Comparison of ENCODE assay signal across 1 cellular context in genomic region chr9:34652608-34653007, GRCh38.
TF ChIP-seq lines count a peak whose summit lies in the region.

No MANE protein-coding gene starts in this region.

TF ChIP-seq in K562, 482 proteins besides CTCF, POLR2A, EP300 and RAD21:
- no peak for TF ChIP-seq NFIC (IDR thresholded peaks at IDR 0.05)
- TF ChIP-seq HEY1 (CRISPR knock-in tag; IDR thresholded peaks at IDR 0.05; ENCODE audit: borderline replicate concordance) = no peak
- TF ChIP-seq KDM5B (IDR thresholded peaks at IDR 0.05; ENCODE audit: insufficient replicate concordance, low read depth, low read length) = no peak
- TF ChIP-seq NKRF (IDR thresholded peaks at IDR 0.05; ENCODE audit: borderline replicate concordance) = peak; percentile 12
- TF ChIP-seq GABPA (tag; conservative IDR thresholded peaks at IDR 0.05; ENCODE audit: low read depth) = no peak
- peak in 1 of 2 experiments; percentile 56; a peak in 2 of 4 replicates for TF ChIP-seq SIN3A (IDR thresholded peaks at IDR 0.05; ENCODE audit: borderline replicate concordance in 2 of 2, control insufficient read depth in 1 of 2, low read depth in 2 of 2, low read length in 2 of 2)
- no peak for TF ChIP-seq FIP1L1 (IDR thresholded peaks at IDR 0.05; ENCODE audit: low read depth, low read length, poor library complexity, severe bottlenecking)
- TF ChIP-seq SP2 (IDR thresholded peaks at IDR 0.05; ENCODE audit: extremely low read depth, low read depth, low read length, poor library complexity, severe bottlenecking) = no peak
- TF ChIP-seq NFIX (CRISPR knock-in tag; IDR thresholded peaks at IDR 0.05; ENCODE audit: low read depth) = no peak
- 0 out of 2 replicates have a peak, but pooled peaks have one; percentile 4 for TF ChIP-seq SMARCA4 (IDR thresholded peaks at IDR 0.05)
- TF ChIP-seq TCFL5 (CRISPR knock-in tag; conservative IDR thresholded peaks at IDR 0.05) = no peak
- no peak for TF ChIP-seq MAZ (CRISPR knock-in tag; conservative IDR thresholded peaks at IDR 0.05 in 1 of 2, IDR thresholded peaks at IDR 0.05 in 1 of 2)
- TF ChIP-seq ZNF239 (CRISPR knock-in tag; IDR thresholded peaks at IDR 0.05) = no peak
- no peak for TF ChIP-seq ZNF586 (CRISPR knock-in tag; conservative IDR thresholded peaks at IDR 0.05)
- no peak for TF ChIP-seq ZNF76 (CRISPR knock-in tag; IDR thresholded peaks at IDR 0.05; ENCODE audit: borderline replicate concordance)
- TF ChIP-seq CBX1 (IDR thresholded peaks at IDR 0.05; ENCODE audit: low read depth) = no peak
- no peak for TF ChIP-seq ZC3H11A (IDR thresholded peaks at IDR 0.05; ENCODE audit: low read depth, low read length)
- no peak for TF ChIP-seq ZNF431 (CRISPR knock-in tag; IDR thresholded peaks at IDR 0.05)
- TF ChIP-seq, protein P1, sequence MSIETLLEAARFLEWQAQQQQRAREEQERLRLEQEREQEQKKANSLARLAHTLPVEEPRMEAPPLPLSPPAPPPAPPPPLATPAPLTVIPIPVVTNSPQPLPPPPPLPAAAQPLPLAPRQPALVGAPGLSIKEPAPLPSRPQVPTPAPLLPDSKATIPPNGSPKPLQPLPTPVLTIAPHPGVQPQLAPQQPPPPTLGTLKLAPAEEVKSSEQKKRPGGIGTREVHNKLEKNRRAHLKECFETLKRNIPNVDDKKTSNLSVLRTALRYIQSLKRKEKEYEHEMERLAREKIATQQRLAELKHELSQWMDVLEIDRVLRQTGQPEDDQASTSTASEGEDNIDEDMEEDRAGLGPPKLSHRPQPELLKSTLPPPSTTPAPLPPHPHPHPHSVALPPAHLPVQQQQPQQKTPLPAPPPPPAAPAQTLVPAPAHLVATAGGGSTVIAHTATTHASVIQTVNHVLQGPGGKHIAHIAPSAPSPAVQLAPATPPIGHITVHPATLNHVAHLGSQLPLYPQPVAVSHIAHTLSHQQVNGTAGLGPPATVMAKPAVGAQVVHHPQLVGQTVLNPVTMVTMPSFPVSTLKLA (conservative IDR thresholded peaks at IDR 0.05) = peak; percentile 42 to 59; a peak in 3 of 4 replicates
- TF ChIP-seq BRD9 (IDR thresholded peaks at IDR 0.05; ENCODE audit: low read depth, partially characterized antibody) = no peak
- TF ChIP-seq RBM14 (IDR thresholded peaks at IDR 0.05; ENCODE audit: borderline replicate concordance, insufficient read depth, low read depth, low read length) = no peak
- TF ChIP-seq, protein P2, sequence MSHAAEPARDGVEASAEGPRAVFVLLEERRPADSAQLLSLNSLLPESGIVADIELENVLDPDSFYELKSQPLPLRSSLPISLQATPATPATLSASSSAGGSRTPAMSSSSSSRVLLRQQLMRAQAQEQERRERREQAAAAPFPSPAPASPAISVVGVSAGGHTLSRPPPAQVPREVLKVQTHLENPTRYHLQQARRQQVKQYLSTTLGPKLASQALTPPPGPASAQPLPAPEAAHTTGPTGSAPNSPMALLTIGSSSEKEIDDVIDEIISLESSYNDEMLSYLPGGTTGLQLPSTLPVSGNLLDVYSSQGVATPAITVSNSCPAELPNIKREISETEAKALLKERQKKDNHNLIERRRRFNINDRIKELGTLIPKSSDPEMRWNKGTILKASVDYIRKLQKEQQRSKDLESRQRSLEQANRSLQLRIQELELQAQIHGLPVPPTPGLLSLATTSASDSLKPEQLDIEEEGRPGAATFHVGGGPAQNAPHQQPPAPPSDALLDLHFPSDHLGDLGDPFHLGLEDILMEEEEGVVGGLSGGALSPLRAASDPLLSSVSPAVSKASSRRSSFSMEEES (CRISPR knock-in tag; IDR thresholded peaks at IDR 0.05) = no peak
- peak; percentile 63; the same call in 1 of the 2 replicates for TF ChIP-seq MXI1 (IDR thresholded peaks at IDR 0.05; ENCODE audit: low read depth, low read length)
- no peak for TF ChIP-seq ZNF282 (CRISPR knock-in tag; IDR thresholded peaks at IDR 0.05)
- TF ChIP-seq, protein P3, sequence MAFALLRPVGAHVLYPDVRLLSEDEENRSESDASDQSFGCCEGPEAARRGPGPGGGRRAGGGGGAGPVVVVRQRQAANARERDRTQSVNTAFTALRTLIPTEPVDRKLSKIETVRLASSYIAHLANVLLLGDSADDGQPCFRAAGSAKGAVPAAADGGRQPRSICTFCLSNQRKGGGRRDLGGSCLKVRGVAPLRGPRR (CRISPR knock-in tag; IDR thresholded peaks at IDR 0.05) = no peak
- no peak for TF ChIP-seq RBFOX2 (IDR thresholded peaks at IDR 0.05; ENCODE audit: low read depth, low read length)
- no peak for TF ChIP-seq KAT8 (IDR thresholded peaks at IDR 0.05; ENCODE audit: low read depth)
